In the genomic region with DNA sequence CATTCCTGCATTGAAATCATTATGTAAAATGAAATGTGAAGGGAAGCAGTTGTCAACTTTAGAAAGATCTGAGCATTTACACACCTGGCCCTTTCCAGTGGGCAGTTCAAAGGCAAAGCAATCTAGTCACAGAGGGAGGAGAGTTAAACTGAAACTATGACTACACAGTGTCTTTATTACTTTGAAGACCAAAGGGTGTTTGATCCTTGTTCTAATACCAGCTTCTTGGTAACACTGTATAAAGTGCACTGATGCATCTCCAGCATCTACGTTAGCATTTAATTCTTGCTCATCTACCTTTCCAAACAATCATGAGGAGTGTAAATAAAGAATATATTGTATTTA, we compare ENCODE assay signal across 1 cellular context.
TF ChIP-seq lines count a peak whose summit lies in the region.

No MANE protein-coding gene starts in this region.

TF ChIP-seq in HCT116, 20 proteins besides CTCF, POLR2A, EP300 and RAD21 (continued from another document):
- TF ChIP-seq, protein P1, sequence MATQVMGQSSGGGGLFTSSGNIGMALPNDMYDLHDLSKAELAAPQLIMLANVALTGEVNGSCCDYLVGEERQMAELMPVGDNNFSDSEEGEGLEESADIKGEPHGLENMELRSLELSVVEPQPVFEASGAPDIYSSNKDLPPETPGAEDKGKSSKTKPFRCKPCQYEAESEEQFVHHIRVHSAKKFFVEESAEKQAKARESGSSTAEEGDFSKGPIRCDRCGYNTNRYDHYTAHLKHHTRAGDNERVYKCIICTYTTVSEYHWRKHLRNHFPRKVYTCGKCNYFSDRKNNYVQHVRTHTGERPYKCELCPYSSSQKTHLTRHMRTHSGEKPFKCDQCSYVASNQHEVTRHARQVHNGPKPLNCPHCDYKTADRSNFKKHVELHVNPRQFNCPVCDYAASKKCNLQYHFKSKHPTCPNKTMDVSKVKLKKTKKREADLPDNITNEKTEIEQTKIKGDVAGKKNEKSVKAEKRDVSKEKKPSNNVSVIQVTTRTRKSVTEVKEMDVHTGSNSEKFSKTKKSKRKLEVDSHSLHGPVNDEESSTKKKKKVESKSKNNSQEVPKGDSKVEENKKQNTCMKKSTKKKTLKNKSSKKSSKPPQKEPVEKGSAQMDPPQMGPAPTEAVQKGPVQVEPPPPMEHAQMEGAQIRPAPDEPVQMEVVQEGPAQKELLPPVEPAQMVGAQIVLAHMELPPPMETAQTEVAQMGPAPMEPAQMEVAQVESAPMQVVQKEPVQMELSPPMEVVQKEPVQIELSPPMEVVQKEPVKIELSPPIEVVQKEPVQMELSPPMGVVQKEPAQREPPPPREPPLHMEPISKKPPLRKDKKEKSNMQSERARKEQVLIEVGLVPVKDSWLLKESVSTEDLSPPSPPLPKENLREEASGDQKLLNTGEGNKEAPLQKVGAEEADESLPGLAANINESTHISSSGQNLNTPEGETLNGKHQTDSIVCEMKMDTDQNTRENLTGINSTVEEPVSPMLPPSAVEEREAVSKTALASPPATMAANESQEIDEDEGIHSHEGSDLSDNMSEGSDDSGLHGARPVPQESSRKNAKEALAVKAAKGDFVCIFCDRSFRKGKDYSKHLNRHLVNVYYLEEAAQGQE (IDR thresholded peaks at IDR 0.05; ENCODE audit: low read depth) = no peak
- TF ChIP-seq, protein P2, sequence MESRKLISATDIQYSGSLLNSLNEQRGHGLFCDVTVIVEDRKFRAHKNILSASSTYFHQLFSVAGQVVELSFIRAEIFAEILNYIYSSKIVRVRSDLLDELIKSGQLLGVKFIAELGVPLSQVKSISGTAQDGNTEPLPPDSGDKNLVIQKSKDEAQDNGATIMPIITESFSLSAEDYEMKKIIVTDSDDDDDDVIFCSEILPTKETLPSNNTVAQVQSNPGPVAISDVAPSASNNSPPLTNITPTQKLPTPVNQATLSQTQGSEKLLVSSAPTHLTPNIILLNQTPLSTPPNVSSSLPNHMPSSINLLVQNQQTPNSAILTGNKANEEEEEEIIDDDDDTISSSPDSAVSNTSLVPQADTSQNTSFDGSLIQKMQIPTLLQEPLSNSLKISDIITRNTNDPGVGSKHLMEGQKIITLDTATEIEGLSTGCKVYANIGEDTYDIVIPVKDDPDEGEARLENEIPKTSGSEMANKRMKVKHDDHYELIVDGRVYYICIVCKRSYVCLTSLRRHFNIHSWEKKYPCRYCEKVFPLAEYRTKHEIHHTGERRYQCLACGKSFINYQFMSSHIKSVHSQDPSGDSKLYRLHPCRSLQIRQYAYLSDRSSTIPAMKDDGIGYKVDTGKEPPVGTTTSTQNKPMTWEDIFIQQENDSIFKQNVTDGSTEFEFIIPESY (IDR thresholded peaks at IDR 0.05; ENCODE audit: extremely low read depth, insufficient replicate concordance, low read length) = no peak
- TF ChIP-seq ELF1 (IDR thresholded peaks at IDR 0.05; ENCODE audit: borderline replicate concordance, low read depth) (no peak; the same call in 1 of the 2 replicates), POLR2AphosphoS5 (IDR thresholded peaks at IDR 0.05; ENCODE audit: low read depth, low read length) (no peak), CEBPB (IDR thresholded peaks at IDR 0.05; ENCODE audit: low read depth) (peak; percentile 67), ZNF274 (IDR thresholded peaks at IDR 0.05; ENCODE audit: low read depth, low read length) (no peak), ZFX (IDR thresholded peaks at IDR 0.05) (no peak), TCF7L2 (IDR thresholded peaks at IDR 0.05; ENCODE audit: borderline replicate concordance, extremely low read depth, insufficient read depth, insufficient read length) (peak; percentile 33), EGR1 (IDR thresholded peaks at IDR 0.05; ENCODE audit: low read depth) (peak; percentile 55; the same call in 1 of the 2 replicates)
- TF ChIP-seq, protein P3, sequence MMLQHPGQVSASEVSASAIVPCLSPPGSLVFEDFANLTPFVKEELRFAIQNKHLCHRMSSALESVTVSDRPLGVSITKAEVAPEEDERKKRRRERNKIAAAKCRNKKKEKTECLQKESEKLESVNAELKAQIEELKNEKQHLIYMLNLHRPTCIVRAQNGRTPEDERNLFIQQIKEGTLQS (IDR thresholded peaks at IDR 0.05) = no peak
- TF ChIP-seq, protein P4, sequence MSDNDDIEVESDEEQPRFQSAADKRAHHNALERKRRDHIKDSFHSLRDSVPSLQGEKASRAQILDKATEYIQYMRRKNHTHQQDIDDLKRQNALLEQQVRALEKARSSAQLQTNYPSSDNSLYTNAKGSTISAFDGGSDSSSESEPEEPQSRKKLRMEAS (IDR thresholded peaks at IDR 0.05) = peak; percentile 44
